In the genomic region with DNA sequence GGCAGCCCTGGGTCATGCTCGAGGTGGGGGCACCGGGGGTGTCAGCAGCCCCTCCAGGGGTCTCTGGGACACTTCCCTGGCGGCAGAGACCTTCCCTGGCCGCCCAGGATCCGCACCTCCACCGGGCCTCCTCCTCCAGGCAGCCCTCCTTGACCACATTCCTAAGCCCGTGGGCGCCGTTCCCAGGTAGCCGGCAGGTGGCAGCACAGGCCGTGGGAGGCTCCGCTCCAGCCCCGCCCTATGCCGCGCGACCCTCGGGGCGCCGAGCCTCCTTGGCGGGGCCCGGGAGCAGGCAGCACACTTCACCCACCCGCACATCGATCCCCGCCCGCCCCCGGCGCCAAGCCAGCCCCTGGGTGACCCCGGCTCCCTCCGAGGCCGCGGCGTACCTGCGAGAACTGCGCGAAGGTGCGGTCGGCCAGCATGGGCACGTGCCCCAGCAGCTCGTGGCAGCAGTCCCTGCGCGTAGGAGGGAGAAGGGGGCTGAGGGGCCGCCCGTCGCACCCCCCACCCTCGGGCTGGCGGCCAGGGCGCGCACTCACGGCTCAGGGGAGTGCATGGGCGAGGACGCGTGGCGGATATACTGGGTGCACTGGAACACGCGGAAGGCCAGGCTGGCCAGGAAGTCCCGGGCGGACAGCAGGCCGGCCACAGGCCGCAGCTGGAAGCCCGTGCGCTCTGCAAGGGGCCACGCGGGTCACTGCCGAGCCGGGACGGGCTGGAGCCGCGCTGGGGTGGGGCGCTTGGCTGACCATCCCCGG, we compare ENCODE assay signal across 1 cellular context.
TF ChIP-seq lines count a peak whose summit lies in the region.

No MANE protein-coding gene starts in this region.

TF ChIP-seq in K562, 482 proteins besides CTCF, POLR2A, EP300 and RAD21 (continued from another document and continues in another):
- TF ChIP-seq, protein P1, sequence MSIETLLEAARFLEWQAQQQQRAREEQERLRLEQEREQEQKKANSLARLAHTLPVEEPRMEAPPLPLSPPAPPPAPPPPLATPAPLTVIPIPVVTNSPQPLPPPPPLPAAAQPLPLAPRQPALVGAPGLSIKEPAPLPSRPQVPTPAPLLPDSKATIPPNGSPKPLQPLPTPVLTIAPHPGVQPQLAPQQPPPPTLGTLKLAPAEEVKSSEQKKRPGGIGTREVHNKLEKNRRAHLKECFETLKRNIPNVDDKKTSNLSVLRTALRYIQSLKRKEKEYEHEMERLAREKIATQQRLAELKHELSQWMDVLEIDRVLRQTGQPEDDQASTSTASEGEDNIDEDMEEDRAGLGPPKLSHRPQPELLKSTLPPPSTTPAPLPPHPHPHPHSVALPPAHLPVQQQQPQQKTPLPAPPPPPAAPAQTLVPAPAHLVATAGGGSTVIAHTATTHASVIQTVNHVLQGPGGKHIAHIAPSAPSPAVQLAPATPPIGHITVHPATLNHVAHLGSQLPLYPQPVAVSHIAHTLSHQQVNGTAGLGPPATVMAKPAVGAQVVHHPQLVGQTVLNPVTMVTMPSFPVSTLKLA (conservative IDR thresholded peaks at IDR 0.05): no peak
- TF ChIP-seq ZNF282 (CRISPR knock-in tag; IDR thresholded peaks at IDR 0.05) (no peak), SIN3B (IDR thresholded peaks at IDR 0.05; ENCODE audit: low read depth) (no peak), SRSF1 (IDR thresholded peaks at IDR 0.05; ENCODE audit: low read depth, low read length) (no peak), RFX5 (IDR thresholded peaks at IDR 0.05; ENCODE audit: low read depth, low read length) (no peak), MTA1 (IDR thresholded peaks at IDR 0.05; ENCODE audit: borderline replicate concordance) (no peak), XRCC4 (IDR thresholded peaks at IDR 0.05; ENCODE audit: extremely low read depth, insufficient read depth, insufficient read length) (no peak), XRCC3 (IDR thresholded peaks at IDR 0.05) (no peak), RBM25 (IDR thresholded peaks at IDR 0.05; ENCODE audit: low read depth, low read length, severe bottlenecking) (peak; percentile 94), MTA3 (IDR thresholded peaks at IDR 0.05; ENCODE audit: borderline replicate concordance) (no peak), MAZ (CRISPR knock-in tag; conservative IDR thresholded peaks at IDR 0.05 in 1 of 2, IDR thresholded peaks at IDR 0.05 in 1 of 2) (peak in 1 of 2 experiments; percentile 32; a peak in 1 of 4 replicates), DIDO1 (tag; IDR thresholded peaks at IDR 0.05; ENCODE audit: low read depth) (no peak), ZNF354B (CRISPR knock-in tag; IDR thresholded peaks at IDR 0.05) (no peak), ZNF436 (CRISPR knock-in tag; IDR thresholded peaks at IDR 0.05) (peak; percentile 98), RB1 (IDR thresholded peaks at IDR 0.05; ENCODE audit: low read depth) (peak; percentile 16; the same call in 1 of the 2 replicates), LEF1 (IDR thresholded peaks at IDR 0.05) (no peak), NEUROD1 (IDR thresholded peaks at IDR 0.05; ENCODE audit: borderline replicate concordance, low read depth, low read length, partially characterized antibody) (no peak), ZNF551 (CRISPR knock-in tag; IDR thresholded peaks at IDR 0.05) (no peak), ERF (CRISPR knock-in tag; IDR thresholded peaks at IDR 0.05) (no peak), ZNF764 (CRISPR knock-in tag; IDR thresholded peaks at IDR 0.05; ENCODE audit: low read depth) (no peak), CEBPG (CRISPR knock-in tag; IDR thresholded peaks at IDR 0.05) (no peak), CEBPG (tag; conservative IDR thresholded peaks at IDR 0.05 in 1 of 2, IDR thresholded peaks at IDR 0.05 in 1 of 2) (no peak), MYC (IDR thresholded peaks at IDR 0.05; ENCODE audit: low read depth, low read length) (no peak), MYC (CRISPR knock-in tag; IDR thresholded peaks at IDR 0.05; ENCODE audit: borderline replicate concordance, low read depth) (no peak), L3MBTL2 (IDR thresholded peaks at IDR 0.05) (no peak), FIP1L1 (IDR thresholded peaks at IDR 0.05; ENCODE audit: low read depth, low read length, poor library complexity, severe bottlenecking) (no peak)
- TF ChIP-seq, protein P2, sequence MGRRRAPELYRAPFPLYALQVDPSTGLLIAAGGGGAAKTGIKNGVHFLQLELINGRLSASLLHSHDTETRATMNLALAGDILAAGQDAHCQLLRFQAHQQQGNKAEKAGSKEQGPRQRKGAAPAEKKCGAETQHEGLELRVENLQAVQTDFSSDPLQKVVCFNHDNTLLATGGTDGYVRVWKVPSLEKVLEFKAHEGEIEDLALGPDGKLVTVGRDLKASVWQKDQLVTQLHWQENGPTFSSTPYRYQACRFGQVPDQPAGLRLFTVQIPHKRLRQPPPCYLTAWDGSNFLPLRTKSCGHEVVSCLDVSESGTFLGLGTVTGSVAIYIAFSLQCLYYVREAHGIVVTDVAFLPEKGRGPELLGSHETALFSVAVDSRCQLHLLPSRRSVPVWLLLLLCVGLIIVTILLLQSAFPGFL (CRISPR knock-in tag; IDR thresholded peaks at IDR 0.05): no peak
- TF ChIP-seq, protein P3, sequence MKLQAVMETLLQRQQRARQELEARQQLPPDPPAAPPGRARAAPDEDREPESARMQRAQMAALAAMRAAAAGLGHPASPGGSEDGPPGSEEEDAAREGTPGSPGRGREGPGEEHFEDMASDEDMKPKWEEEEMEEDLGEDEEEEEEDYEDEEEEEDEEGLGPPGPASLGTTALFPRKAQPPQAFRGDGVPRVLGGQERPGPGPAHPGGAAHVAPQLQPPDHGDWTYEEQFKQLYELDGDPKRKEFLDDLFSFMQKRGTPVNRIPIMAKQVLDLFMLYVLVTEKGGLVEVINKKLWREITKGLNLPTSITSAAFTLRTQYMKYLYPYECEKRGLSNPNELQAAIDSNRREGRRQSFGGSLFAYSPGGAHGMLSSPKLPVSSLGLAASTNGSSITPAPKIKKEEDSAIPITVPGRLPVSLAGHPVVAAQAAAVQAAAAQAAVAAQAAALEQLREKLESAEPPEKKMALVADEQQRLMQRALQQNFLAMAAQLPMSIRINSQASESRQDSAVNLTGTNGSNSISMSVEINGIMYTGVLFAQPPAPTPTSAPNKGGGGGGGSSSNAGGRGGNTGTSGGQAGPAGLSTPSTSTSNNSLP (IDR thresholded peaks at IDR 0.05; ENCODE audit: borderline replicate concordance, low read depth, low read length): no peak
- TF ChIP-seq, protein P4, sequence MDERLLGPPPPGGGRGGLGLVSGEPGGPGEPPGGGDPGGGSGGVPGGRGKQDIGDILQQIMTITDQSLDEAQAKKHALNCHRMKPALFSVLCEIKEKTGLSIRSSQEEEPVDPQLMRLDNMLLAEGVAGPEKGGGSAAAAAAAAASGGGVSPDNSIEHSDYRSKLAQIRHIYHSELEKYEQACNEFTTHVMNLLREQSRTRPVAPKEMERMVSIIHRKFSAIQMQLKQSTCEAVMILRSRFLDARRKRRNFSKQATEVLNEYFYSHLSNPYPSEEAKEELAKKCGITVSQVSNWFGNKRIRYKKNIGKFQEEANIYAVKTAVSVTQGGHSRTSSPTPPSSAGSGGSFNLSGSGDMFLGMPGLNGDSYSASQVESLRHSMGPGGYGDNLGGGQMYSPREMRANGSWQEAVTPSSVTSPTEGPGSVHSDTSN (CRISPR knock-in tag; IDR thresholded peaks at IDR 0.05; ENCODE audit: low read depth): no peak
- TF ChIP-seq, protein P4 (tag; conservative IDR thresholded peaks at IDR 0.05; ENCODE audit: low read depth): no peak
- TF ChIP-seq, protein P5, sequence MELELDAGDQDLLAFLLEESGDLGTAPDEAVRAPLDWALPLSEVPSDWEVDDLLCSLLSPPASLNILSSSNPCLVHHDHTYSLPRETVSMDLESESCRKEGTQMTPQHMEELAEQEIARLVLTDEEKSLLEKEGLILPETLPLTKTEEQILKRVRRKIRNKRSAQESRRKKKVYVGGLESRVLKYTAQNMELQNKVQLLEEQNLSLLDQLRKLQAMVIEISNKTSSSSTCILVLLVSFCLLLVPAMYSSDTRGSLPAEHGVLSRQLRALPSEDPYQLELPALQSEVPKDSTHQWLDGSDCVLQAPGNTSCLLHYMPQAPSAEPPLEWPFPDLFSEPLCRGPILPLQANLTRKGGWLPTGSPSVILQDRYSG (tag; conservative IDR thresholded peaks at IDR 0.05; ENCODE audit: low read depth): no peak
- TF ChIP-seq, protein P6, sequence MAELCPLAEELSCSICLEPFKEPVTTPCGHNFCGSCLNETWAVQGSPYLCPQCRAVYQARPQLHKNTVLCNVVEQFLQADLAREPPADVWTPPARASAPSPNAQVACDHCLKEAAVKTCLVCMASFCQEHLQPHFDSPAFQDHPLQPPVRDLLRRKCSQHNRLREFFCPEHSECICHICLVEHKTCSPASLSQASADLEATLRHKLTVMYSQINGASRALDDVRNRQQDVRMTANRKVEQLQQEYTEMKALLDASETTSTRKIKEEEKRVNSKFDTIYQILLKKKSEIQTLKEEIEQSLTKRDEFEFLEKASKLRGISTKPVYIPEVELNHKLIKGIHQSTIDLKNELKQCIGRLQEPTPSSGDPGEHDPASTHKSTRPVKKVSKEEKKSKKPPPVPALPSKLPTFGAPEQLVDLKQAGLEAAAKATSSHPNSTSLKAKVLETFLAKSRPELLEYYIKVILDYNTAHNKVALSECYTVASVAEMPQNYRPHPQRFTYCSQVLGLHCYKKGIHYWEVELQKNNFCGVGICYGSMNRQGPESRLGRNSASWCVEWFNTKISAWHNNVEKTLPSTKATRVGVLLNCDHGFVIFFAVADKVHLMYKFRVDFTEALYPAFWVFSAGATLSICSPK (IDR thresholded peaks at IDR 0.05; ENCODE audit: borderline replicate concordance): no peak
- TF ChIP-seq, protein P7, sequence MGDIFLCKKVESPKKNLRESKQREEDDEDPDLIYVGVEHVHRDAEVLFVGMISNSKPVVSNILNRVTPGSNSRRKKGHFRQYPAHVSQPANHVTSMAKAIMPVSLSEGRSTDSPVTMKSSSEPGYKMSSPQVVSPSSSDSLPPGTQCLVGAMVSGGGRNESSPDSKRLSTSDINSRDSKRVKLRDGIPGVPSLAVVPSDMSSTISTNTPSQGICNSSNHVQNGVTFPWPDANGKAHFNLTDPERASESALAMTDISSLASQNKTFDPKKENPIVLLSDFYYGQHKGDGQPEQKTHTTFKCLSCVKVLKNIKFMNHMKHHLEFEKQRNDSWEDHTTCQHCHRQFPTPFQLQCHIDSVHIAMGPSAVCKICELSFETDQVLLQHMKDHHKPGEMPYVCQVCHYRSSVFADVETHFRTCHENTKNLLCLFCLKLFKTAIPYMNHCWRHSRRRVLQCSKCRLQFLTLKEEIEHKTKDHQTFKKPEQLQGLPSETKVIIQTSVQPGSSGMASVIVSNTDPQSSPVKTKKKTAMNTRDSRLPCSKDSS (IDR thresholded peaks at IDR 0.05; ENCODE audit: low read depth, partially characterized antibody): no peak
- TF ChIP-seq, protein P8, sequence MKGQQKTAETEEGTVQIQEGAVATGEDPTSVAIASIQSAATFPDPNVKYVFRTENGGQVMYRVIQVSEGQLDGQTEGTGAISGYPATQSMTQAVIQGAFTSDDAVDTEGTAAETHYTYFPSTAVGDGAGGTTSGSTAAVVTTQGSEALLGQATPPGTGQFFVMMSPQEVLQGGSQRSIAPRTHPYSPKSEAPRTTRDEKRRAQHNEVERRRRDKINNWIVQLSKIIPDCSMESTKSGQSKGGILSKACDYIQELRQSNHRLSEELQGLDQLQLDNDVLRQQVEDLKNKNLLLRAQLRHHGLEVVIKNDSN (CRISPR knock-in tag; IDR thresholded peaks at IDR 0.05): peak; percentile 35; the same call in 1 of the 2 replicates
- TF ChIP-seq, protein P9, sequence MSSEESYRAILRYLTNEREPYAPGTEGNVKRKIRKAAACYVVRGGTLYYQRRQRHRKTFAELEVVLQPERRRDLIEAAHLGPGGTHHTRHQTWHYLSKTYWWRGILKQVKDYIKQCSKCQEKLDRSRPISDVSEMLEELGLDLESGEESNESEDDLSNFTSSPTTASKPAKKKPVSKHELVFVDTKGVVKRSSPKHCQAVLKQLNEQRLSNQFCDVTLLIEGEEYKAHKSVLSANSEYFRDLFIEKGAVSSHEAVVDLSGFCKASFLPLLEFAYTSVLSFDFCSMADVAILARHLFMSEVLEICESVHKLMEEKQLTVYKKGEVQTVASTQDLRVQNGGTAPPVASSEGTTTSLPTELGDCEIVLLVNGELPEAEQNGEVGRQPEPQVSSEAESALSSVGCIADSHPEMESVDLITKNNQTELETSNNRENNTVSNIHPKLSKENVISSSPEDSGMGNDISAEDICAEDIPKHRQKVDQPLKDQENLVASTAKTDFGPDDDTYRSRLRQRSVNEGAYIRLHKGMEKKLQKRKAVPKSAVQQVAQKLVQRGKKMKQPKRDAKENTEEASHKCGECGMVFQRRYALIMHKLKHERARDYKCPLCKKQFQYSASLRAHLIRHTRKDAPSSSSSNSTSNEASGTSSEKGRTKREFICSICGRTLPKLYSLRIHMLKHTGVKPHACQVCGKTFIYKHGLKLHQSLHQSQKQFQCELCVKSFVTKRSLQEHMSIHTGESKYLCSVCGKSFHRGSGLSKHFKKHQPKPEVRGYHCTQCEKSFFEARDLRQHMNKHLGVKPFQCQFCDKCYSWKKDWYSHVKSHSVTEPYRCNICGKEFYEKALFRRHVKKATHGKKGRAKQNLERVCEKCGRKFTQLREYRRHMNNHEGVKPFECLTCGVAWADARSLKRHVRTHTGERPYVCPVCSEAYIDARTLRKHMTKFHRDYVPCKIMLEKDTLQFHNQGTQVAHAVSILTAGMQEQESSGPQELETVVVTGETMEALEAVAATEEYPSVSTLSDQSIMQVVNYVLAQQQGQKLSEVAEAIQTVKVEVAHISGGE (CRISPR knock-in tag; IDR thresholded peaks at IDR 0.05): no peak
- TF ChIP-seq, protein P10, sequence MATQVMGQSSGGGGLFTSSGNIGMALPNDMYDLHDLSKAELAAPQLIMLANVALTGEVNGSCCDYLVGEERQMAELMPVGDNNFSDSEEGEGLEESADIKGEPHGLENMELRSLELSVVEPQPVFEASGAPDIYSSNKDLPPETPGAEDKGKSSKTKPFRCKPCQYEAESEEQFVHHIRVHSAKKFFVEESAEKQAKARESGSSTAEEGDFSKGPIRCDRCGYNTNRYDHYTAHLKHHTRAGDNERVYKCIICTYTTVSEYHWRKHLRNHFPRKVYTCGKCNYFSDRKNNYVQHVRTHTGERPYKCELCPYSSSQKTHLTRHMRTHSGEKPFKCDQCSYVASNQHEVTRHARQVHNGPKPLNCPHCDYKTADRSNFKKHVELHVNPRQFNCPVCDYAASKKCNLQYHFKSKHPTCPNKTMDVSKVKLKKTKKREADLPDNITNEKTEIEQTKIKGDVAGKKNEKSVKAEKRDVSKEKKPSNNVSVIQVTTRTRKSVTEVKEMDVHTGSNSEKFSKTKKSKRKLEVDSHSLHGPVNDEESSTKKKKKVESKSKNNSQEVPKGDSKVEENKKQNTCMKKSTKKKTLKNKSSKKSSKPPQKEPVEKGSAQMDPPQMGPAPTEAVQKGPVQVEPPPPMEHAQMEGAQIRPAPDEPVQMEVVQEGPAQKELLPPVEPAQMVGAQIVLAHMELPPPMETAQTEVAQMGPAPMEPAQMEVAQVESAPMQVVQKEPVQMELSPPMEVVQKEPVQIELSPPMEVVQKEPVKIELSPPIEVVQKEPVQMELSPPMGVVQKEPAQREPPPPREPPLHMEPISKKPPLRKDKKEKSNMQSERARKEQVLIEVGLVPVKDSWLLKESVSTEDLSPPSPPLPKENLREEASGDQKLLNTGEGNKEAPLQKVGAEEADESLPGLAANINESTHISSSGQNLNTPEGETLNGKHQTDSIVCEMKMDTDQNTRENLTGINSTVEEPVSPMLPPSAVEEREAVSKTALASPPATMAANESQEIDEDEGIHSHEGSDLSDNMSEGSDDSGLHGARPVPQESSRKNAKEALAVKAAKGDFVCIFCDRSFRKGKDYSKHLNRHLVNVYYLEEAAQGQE (CRISPR knock-in tag; IDR thresholded peaks at IDR 0.05; ENCODE audit: low read depth): no peak
